In genomic region chr10:96344178-96344577, GRCh38 we compare ENCODE assay signal across 34 cellular contexts. TPM values are rescaled to one million over a fixed set of nuclear protein-coding genes. Genes with fewer than 3 reads are reported as not detected.
"Had no signal": no experiment of that assay in that cellular context is flagged by ENCODE, and none has a peak within 500 bp of the region (broad histone marks: within the 10 kb centered on the region; RNA-seq: fewer than 3 reads in every experiment).

No MANE protein-coding gene starts in this region.

- H3K27me3 ChIP-seq: heart left ventricle, hepatocyte, left lung, ovary, sigmoid colon, tibial nerve, upper lobe of left lung had no signal

- H2AFZ ChIP-seq: hepatocyte had no signal

- H3K9me3 ChIP-seq: gastrocnemius medialis, psoas muscle, upper lobe of left lung had no signal

- FAIRE-seq: colon, urothelium cell line had no signal

- H3K4me2 ChIP-seq: hepatocyte had no signal

- H3K27ac ChIP-seq: gastrocnemius medialis, heart left ventricle, hepatocyte, left lung, ovary, psoas muscle, sigmoid colon, thoracic aorta, tibial nerve, upper lobe of left lung had no signal

- H3K27me3 Mint-ChIP-seq: stimulated activated memory B cell treated with anti-CD40 and anti-IgM and Interleukin-4, amounts not matched to agents 10 μg/mL and 1 μg/mL and 100 μg/mL, for 72 hours had no signal

- H3K27ac Mint-ChIP-seq: naive thymus-derived CD8-positive, alpha-beta T cell; nephron progenitor cell; stimulated activated memory B cell treated with anti-CD40 and anti-IgM and Interleukin-4, amounts not matched to agents 10 μg/mL and 1 μg/mL and 100 μg/mL, for 72 hours; stimulated activated naive CD8-positive, alpha-beta T cell treated with anti-CD3 and anti-CD28 coated beads, Interleukin-15, Interleukin-2, amounts not matched to agents 100 ng/mL and 50 ng/mL, for 24 hours had no signal

- ATAC-seq: gastrocnemius medialis; heart left ventricle; left cardiac atrium; left lung; naive thymus-derived CD8-positive, alpha-beta T cell; psoas muscle; right cardiac atrium; stimulated activated memory B cell treated with anti-CD40 and anti-IgM and Interleukin-4, amounts not matched to agents 10 μg/mL and 1 μg/mL and 100 μg/mL, for 72 hours had no signal

- H3K4me3 Mint-ChIP-seq: naive thymus-derived CD8-positive, alpha-beta T cell; nephron progenitor cell; stimulated activated memory B cell treated with anti-CD40 and anti-IgM and Interleukin-4, amounts not matched to agents 10 μg/mL and 1 μg/mL and 100 μg/mL, for 72 hours; stimulated activated naive CD8-positive, alpha-beta T cell treated with anti-CD3 and anti-CD28 coated beads, Interleukin-15, Interleukin-2, amounts not matched to agents 100 ng/mL and 50 ng/mL, for 24 hours had no signal

- DNase-seq: dorsolateral prefrontal cortex; effector CD4-positive, alpha-beta T cell; foreskin fibroblast; gastrocnemius medialis; heart left ventricle; left cardiac atrium; left lung; mesendoderm; midbrain; naive thymus-derived CD8-positive, alpha-beta T cell; nephron progenitor cell; occipital lobe; ovary; posterior cingulate gyrus; psoas muscle; right cardiac atrium; sigmoid colon; stimulated activated CD4-positive, alpha-beta T cell treated with anti-CD3 and anti-CD28 coated beads, Interleukin-2, amount 100 ng/mL, for 24 hours; stimulated activated CD4-positive, alpha-beta T cell treated with anti-CD3 and anti-CD28 coated beads, Interleukin-4, amount 100 ng/mL, for 4 hours; upper lobe of left lung had no signal

- H3K4me1 ChIP-seq: gastrocnemius medialis, left lung, psoas muscle, sigmoid colon, tibial nerve, upper lobe of left lung had no signal

- H3K4me1 Mint-ChIP-seq: nephron progenitor cell had no signal

- H3K79me2 ChIP-seq: hepatocyte had no signal

- H3K36me3 ChIP-seq: gastrocnemius medialis, heart left ventricle, left lung, ovary, sigmoid colon, thoracic aorta, tibial nerve, upper lobe of left lung had no signal

- H3K4me3 ChIP-seq: dorsolateral prefrontal cortex, gastrocnemius medialis, heart left ventricle, hepatocyte, left lung, ovary, psoas muscle, sigmoid colon, thoracic aorta, tibial nerve, upper lobe of left lung had no signal

RNA-seq across cellular contexts. Expression of gene OPALIN, which starts 14.6 kb away (rescaled TPM):
- total RNA-seq: gastrocnemius medialis; hepatocyte; kidney epithelial cell; left cardiac atrium; left lung; lower leg skin; lung microvascular endothelial cell; mucosa of gallbladder; naive thymus-derived CD8-positive, alpha-beta T cell; occipital lobe; ovary; psoas muscle; right cardiac atrium; sigmoid colon; skeletal muscle tissue; thoracic aorta; tibial nerve; upper lobe of left lung had no signal
- polyA plus RNA-seq: esophagus; heart left ventricle; hepatocyte; naive thymus-derived CD8-positive, alpha-beta T cell; right cardiac atrium; sigmoid colon had no signal

RNA-seq across cellular contexts. Expression of gene DNTT, which starts 39.9 kb away (rescaled TPM):
- total RNA-seq: gastrocnemius medialis; heart left ventricle; hepatocyte; kidney epithelial cell; left cardiac atrium; left lung; lower leg skin; lung microvascular endothelial cell; mucosa of gallbladder; naive thymus-derived CD8-positive, alpha-beta T cell; occipital lobe; ovary; psoas muscle; renal cortical epithelial cell; right cardiac atrium; sigmoid colon; skeletal muscle tissue; thoracic aorta; tibial nerve; upper lobe of left lung had no signal
- polyA plus RNA-seq: esophagus; heart left ventricle; naive thymus-derived CD8-positive, alpha-beta T cell; ovary; right cardiac atrium; sigmoid colon had no signal
